Comparison of ENCODE assay signal across 14 cellular contexts in the genomic region with DNA sequence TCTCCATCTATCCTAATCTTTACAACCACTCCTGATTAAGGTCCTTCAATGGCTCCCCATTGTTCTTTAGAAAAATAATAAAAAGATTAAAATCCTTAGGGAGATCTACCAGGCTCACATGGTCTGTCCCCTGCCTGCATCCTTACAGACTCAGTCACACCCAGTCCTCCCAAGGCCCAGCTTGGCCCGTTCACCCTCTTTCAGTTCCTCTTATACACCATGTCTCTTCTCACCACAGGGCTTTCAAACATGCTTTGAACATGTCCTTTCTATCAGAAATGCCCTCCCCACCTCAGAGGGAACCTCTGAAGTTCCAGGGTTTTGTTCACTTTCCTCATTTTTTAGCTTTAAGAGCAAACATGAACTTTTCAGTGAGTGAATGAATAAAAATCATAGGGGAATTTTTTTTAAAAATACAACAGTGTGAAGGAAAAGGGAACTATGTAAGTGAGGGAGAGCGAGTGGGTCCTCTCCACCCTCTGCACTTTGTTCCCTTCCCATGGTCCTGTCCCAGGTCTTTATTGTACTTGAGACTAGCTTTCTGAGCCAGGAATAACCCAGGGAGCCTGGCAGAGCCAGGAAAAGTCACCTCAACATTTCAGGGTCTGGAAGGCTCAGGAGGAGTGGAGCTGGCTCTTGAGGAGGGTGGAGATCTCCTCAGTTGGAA. TPM values are rescaled to one million over a fixed set of nuclear protein-coding genes. Genes with fewer than 3 reads are reported as not detected.
DNase-seq lines count a peak whose midpoint lies in the region; ATAC-seq and TF ChIP-seq lines count a peak whose summit lies in the region.
"Had no signal": no experiment of that assay in that cellular context is flagged by ENCODE, and none has a peak within 500 bp of the region (broad histone marks: within the 10 kb centered on the region; RNA-seq: fewer than 3 reads in every experiment).

No MANE protein-coding gene starts in this region.

- TF ChIP-seq CTCF in body of pancreas (IDR thresholded peaks at IDR 0.05) (no peak), psoas muscle (IDR thresholded peaks at IDR 0.05) (no peak)

- no peaks in the 10 kb centered on the region for H3K9me3 ChIP-seq in body of pancreas
- no peaks in the 10 kb centered on the region for H3K9me3 ChIP-seq in psoas muscle

- H3K4me1 ChIP-seq in body of pancreas: peaks cover 4% of the 10 kb centered on the region
- H3K4me1 ChIP-seq in psoas muscle: no peaks in the 10 kb centered on the region

- TF ChIP-seq POLR2A in body of pancreas (IDR thresholded peaks at IDR 0.05): no peak

- 55 to 70% methylated on average over 2 of the region's 2 CpGs for WGBS in body of pancreas, 2 donors
- WGBS in psoas muscle, 3 donors: 70 to 72% (median 70%) methylated on average over 2 of the region's 2 CpGs

- ATAC-seq in GM18511 (IDR thresholded peaks at IDR 0.05; ENCODE audit: unreplicated experiment) (peak; percentile 98), GM21360 (IDR thresholded peaks at IDR 0.05; ENCODE audit: unreplicated experiment) (peak; percentile 97), HG03025 (IDR thresholded peaks at IDR 0.05; ENCODE audit: low FRiP score, unreplicated experiment) (peak; percentile 98), body of pancreas (no peak), psoas muscle (no peak)

- intact Hi-C loops in body of pancreas (cut with DNase I) (no loop called here), psoas muscle (cut with DNase I) (no loop called here)

- H3K36me3 ChIP-seq in body of pancreas (replicated peaks in 1 of 2; ENCODE audit: insufficient read depth in 1 of 2, low read depth in 2 of 2): no peaks in the 10 kb centered on the region
- H3K36me3 ChIP-seq in psoas muscle (ENCODE audit: insufficient read depth in 1 of 2, low read depth in 1 of 2): no peaks in the 10 kb centered on the region

- H3K4me3 ChIP-seq in body of pancreas: no peak overlapping the region
- H3K4me3 ChIP-seq in psoas muscle: no peak overlapping the region

- no peak overlapping the region for H3K27ac ChIP-seq in body of pancreas
- no peak overlapping the region for H3K27ac ChIP-seq in psoas muscle

- DNase-seq in MV-4-11 (lab: John Stamatoyannopoulos, UW) (peak; percentile 83), body of pancreas (no peak), psoas muscle (no peak), EL (no peak), NCI-H2081 treated with DMSO at 0.1 percent for 48 hours (lab: John Stamatoyannopoulos, UW) (no peak)
- DNase-seq: activated CD8-positive, alpha-beta memory T cell treated with anti-CD3 and anti-CD28 coated beads, Interleukin-2, amount 50 U/mL, for 4 hours; NCI-H524; T-helper 1 cell had no signal

- H3K27me3 ChIP-seq in body of pancreas (no peaks in the 10 kb centered on the region), psoas muscle (ENCODE audit: insufficient read depth in 3 of 3, low read length in 2 of 3) (peaks cover 0 to 3% (median 2%) of the 10 kb centered on the region in 3 donors)

RNA-seq across cellular contexts. Expression of a gene that starts 55.3 kb away (rescaled TPM):
- total RNA-seq in body of pancreas: not detected
- total RNA-seq in psoas muscle: not detected
- not detected for polyA plus RNA-seq in psoas muscle
- total RNA-seq: endothelial cell of umbilical vein, skeletal muscle tissue had no signal
- polyA plus RNA-seq: CD14-positive monocyte, endothelial cell of umbilical vein had no signal

Comparison
In these comparisons a context has a peak if more than half of its experiments do, and no peak if none do; other contexts are left out.
1. ATAC-seq: peak in GM18511 (single experiment), GM21360 (single experiment) and HG03025 (single experiment); none in body of pancreas (single experiment) and psoas muscle (0 of 4).